In genomic region chr18:3008546-3008945, GRCh38 we compare ENCODE assay signal across 17 cellular contexts. TPM values are rescaled to one million over a fixed set of nuclear protein-coding genes. Genes with fewer than 3 reads are reported as not detected.
DNase-seq lines count a peak whose midpoint lies in the region; ATAC-seq, FAIRE-seq and TF ChIP-seq lines count a peak whose summit lies in the region.
"Had no signal": no experiment of that assay in that cellular context is flagged by ENCODE, and none has a peak within 500 bp of the region (broad histone marks: within the 10 kb centered on the region; RNA-seq: fewer than 3 reads in every experiment).

No MANE protein-coding gene starts in this region.

- peaks cover 15% of the 10 kb centered on the region for H3K36me3 ChIP-seq in fibroblast of lung (ENCODE audit: control insufficient read depth, insufficient read depth, low read length)

- H3K9me3 Mint-ChIP-seq in activated naive CD4-positive, alpha-beta T cell treated with anti-CD3 and anti-CD28 coated beads, Interleukin-2, amount 50 U/mL, for 24 hours = no peaks in the 10 kb centered on the region

- no peaks in the 10 kb centered on the region for H3K27me3 Mint-ChIP-seq in activated naive CD4-positive, alpha-beta T cell treated with anti-CD3 and anti-CD28 coated beads, Interleukin-2, amount 50 U/mL, for 24 hours
- H3K27me3 Mint-ChIP-seq: brain had no signal

- H2AFZ ChIP-seq in fibroblast of lung (ENCODE audit: low read length) = no peak overlapping the region

- peaks cover 20% of the 10 kb centered on the region for H3K36me3 Mint-ChIP-seq in activated naive CD4-positive, alpha-beta T cell treated with anti-CD3 and anti-CD28 coated beads, Interleukin-2, amount 50 U/mL, for 24 hours

- H3K9me3 ChIP-seq in fibroblast of lung (ENCODE audit: control insufficient read depth, insufficient read depth, low read depth, low read length) = no peaks in the 10 kb centered on the region

- H3K4me2 ChIP-seq in fibroblast of lung (ENCODE audit: extremely low read depth, insufficient read depth, low read length) = peak overlapping the region; percentile 32
- H3K4me2 ChIP-seq: BLaER1 had no signal

- no peak overlapping the region for H3K4me3 Mint-ChIP-seq in activated naive CD4-positive, alpha-beta T cell treated with anti-CD3 and anti-CD28 coated beads, Interleukin-2, amount 50 U/mL, for 24 hours
- H3K4me3 Mint-ChIP-seq: brain had no signal

- H3K4me3 ChIP-seq in fibroblast of lung (replicated peaks in 1 of 4; ENCODE audit: control extremely low read depth in 1 of 4, insufficient read depth in 1 of 4, low read depth in 3 of 4, low read length in 4 of 4) = no peak overlapping the region
- H3K4me3 ChIP-seq: BLaER1 had no signal

- DNase-seq in activated naive CD4-positive, alpha-beta T cell (lab: John Stamatoyannopoulos, UW) = no peak
- DNase-seq in RCC 7860 (ENCODE audit: low spot score) = peak; percentile 58
- DNase-seq in fibroblast of lung (ENCODE audit: low read depth in 2 of 2) = peak; percentile 86 to 91
- peak; percentile 68 for DNase-seq in stromal cell of bone marrow (ENCODE audit: low read depth)
- DNase-seq in Ammon's horn (ENCODE audit: low spot score) = no peak
- DNase-seq: activated T-cell treated with anti-CD3 and anti-CD28 coated beads for 4 hours, NCI-H1105, NCI-H524 treated with DMSO at 0.1 percent for 48 hours, SIG-M5, WERI-Rb-1 had no signal

- peak; percentile 52 for FAIRE-seq in RCC 7860 (lab: Jason Lieb, UNC)
- FAIRE-seq: islet of Langerhans had no signal

- H3K27ac ChIP-seq in fibroblast of lung (ENCODE audit: insufficient read depth, low read length) = peak overlapping the region; percentile 56
- H3K27ac ChIP-seq: BLaER1, epithelial cell of prostate, WERI-Rb-1 had no signal

- H3K79me2 ChIP-seq in fibroblast of lung (ENCODE audit: control insufficient read depth, insufficient read depth, low read length) = peaks cover 84% of the 10 kb centered on the region

- peaks cover 70% of the 10 kb centered on the region for H3K4me1 Mint-ChIP-seq in activated naive CD4-positive, alpha-beta T cell treated with anti-CD3 and anti-CD28 coated beads, Interleukin-2, amount 50 U/mL, for 24 hours

- H3K27ac Mint-ChIP-seq in activated naive CD4-positive, alpha-beta T cell treated with anti-CD3 and anti-CD28 coated beads, Interleukin-2, amount 50 U/mL, for 24 hours = peak overlapping the region; percentile 53
- H3K27ac Mint-ChIP-seq: brain had no signal

- no peaks in the 10 kb centered on the region for H3K27me3 ChIP-seq in fibroblast of lung (ENCODE audit: control insufficient read depth, insufficient read depth, low read length)
- H3K27me3 ChIP-seq: BLaER1 had no signal

- no peaks in the 10 kb centered on the region for H4K20me1 ChIP-seq in fibroblast of lung (ENCODE audit: control insufficient read depth, extremely low read depth, insufficient read depth, low read length)

- H3K9ac ChIP-seq in fibroblast of lung (ENCODE audit: insufficient read depth, low read length) = no peak overlapping the region
- H3K9ac ChIP-seq: BLaER1 had no signal

- peaks cover 2% of the 10 kb centered on the region for H3K4me1 ChIP-seq in fibroblast of lung (ENCODE audit: control insufficient read depth, extremely low read depth, insufficient read depth, low read length)

- TF ChIP-seq CTCF in fibroblast of lung (conservative IDR thresholded peaks at IDR 0.05 in 1 of 2, IDR thresholded peaks at IDR 0.05 in 1 of 2; ENCODE audit: low read depth in 1 of 2, low read length in 2 of 2) = no peak

- ATAC-seq in GM18517 (IDR thresholded peaks at IDR 0.05; ENCODE audit: unreplicated experiment) (no peak), GM18873 (IDR thresholded peaks at IDR 0.05; ENCODE audit: low FRiP score, unreplicated experiment) (no peak)

RNA-seq across cellular contexts. Expression of gene LPIN2, which starts 4.4 kb away (rescaled TPM):
- 36.7 and 51.0 TPM in 2 replicates for total RNA-seq in fibroblast of lung
- 46.9 and 58.1 TPM in 2 replicates for polyA plus RNA-seq in fibroblast of lung
- 23.3 and 29.5 TPM in 2 replicates for polyA plus RNA-seq in fibroblast of lung (2012)
- 30.5 and 37.2 TPM in 2 replicates for polyA minus RNA-seq in fibroblast of lung (ENCODE audit: low replicate concordance)

Comparison
In these comparisons a context has a peak if more than half of its experiments do, and no peak if none do; other contexts are left out.
1. DNase-seq: peak in RCC 7860 (single experiment), fibroblast of lung (2 of 2) and stromal cell of bone marrow (single experiment); none in activated naive CD4-positive, alpha-beta T cell (0 of 4) and Ammon's horn (single experiment).